ENCODE assay signal across 9 cellular contexts in genomic region chr12:58651850-58652249, GRCh38.
"Had no signal": no experiment of that assay in that cellular context is flagged by ENCODE, and none has a peak within 500 bp of the region (broad histone marks: within the 10 kb centered on the region; RNA-seq: fewer than 3 reads in every experiment).

No MANE protein-coding gene starts in this region.

- H3K27ac ChIP-seq: GM23248 had no signal

- H3K4me3 ChIP-seq: GM23248, GM23338, HAP-1 had no signal

- H3K36me3 ChIP-seq: HAP-1 had no signal

- H3K9me3 ChIP-seq: HAP-1 had no signal

- DNase-seq: GM23248, GOT3, H7, H9, HCEC 1CT, HFFc6 had no signal

- ATAC-seq: GM23338, HCT116 had no signal

- H3K4me1 ChIP-seq: HAP-1 had no signal
